ENCODE assay signal across 26 cellular contexts in the genomic region with DNA sequence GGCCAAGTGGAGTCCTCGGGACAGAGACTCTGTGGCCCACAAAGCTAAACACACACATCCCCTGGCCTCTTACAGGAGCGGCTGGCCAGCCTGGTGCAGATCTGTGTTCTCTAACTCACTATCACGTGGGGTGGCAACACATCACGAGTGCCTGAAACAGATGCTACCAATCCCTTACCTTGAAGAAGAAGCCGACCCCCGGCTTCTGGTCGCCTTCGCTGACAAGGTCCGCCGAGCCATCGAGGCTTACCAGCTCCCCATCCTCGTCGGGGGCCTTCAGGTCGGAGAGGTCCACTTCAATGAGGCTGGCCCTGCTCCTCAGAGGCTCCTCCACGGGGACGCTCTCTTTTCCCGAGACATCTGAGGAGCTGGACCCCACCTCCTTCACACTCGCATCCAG.
"Had no signal": no experiment of that assay in that cellular context is flagged by ENCODE, and none has a peak within 500 bp of the region (broad histone marks: within the 10 kb centered on the region; RNA-seq: fewer than 3 reads in every experiment).

No MANE protein-coding gene starts in this region.

- H3K27me3 Mint-ChIP-seq: memory B cell; naive B cell; stimulated activated naive B cell treated with anti-CD40 and anti-IgM and Interleukin-4, amounts not matched to agents 10 μg/mL and 1 μg/mL and 100 μg/mL, for 72 hours; stimulated activated naive CD8-positive, alpha-beta T cell treated with anti-CD3 and anti-CD28 coated beads, Interleukin-15, amount 100 ng/mL, for 72 hours had no signal

- H3K4me1 Mint-ChIP-seq: endodermal cell had no signal

- H3K27me3 ChIP-seq: colonic mucosa, foreskin keratinocyte, left lung, neutrophil, spleen had no signal

- H3K27ac ChIP-seq: colonic mucosa, foreskin keratinocyte, left lung, lower lobe of right lung, neutrophil, psoas muscle, spleen, thoracic aorta had no signal

- H3K4me3 ChIP-seq: colonic mucosa, left lung, lower lobe of right lung, psoas muscle, spleen, thoracic aorta had no signal

- H3K4me3 Mint-ChIP-seq: endodermal cell; memory B cell; naive B cell; nephron; stimulated activated naive B cell treated with anti-CD40 and anti-IgM and Interleukin-4, amounts not matched to agents 10 μg/mL and 1 μg/mL and 100 μg/mL, for 72 hours; stimulated activated naive CD8-positive, alpha-beta T cell treated with anti-CD3 and anti-CD28 coated beads, Interleukin-15, amount 100 ng/mL, for 72 hours had no signal

- H3K27ac Mint-ChIP-seq: endodermal cell; memory B cell; nephron; stimulated activated naive B cell treated with anti-CD40 and anti-IgM and Interleukin-4, amounts not matched to agents 10 μg/mL and 1 μg/mL and 100 μg/mL, for 72 hours had no signal

- H3K4me1 ChIP-seq: colonic mucosa, foreskin keratinocyte, left lung, lower lobe of right lung, psoas muscle, spleen had no signal

- H3K9me3 ChIP-seq: colonic mucosa, left lung, lower lobe of right lung, neutrophil, psoas muscle, spleen, thoracic aorta had no signal

- ATAC-seq: foreskin keratinocyte; left lung; lower lobe of right lung; psoas muscle; sciatic nerve; stimulated activated naive B cell treated with anti-CD40 and anti-IgM and Interleukin-4, amounts not matched to agents 10 μg/mL and 1 μg/mL and 100 μg/mL, for 72 hours; stimulated activated naive CD8-positive, alpha-beta T cell treated with anti-CD3 and anti-CD28 coated beads, Interleukin-15, amount 100 ng/mL, for 72 hours had no signal

- DNase-seq: cerebellar nuclear complex; colonic mucosa; effector CD4-positive, alpha-beta T cell; endodermal cell; erythroblast; foreskin keratinocyte; hippocampal formation; islet precursor cell; lower lobe of right lung; naive B cell; psoas muscle; retina; spleen; stimulated activated CD4-positive, alpha-beta T cell treated with anti-CD3 and anti-CD28 coated beads, Interleukin-15, amount 100 ng/mL, for 24 hours; stimulated activated CD4-positive, alpha-beta T cell treated with anti-CD3 and anti-CD28 coated beads, Interleukin-1b, Interleukin-23, amount 100 ng/mL, for 48 hours; stimulated activated CD4-positive, alpha-beta T cell treated with anti-CD3 and anti-CD28 coated beads, Interleukin-4, amount 100 ng/mL, for 4 hours; stimulated activated naive B cell treated with anti-CD40 and anti-IgM and Interleukin-4, amounts not matched to agents 10 μg/mL and 1 μg/mL and 100 μg/mL, for 72 hours; stimulated activated naive CD8-positive, alpha-beta T cell treated with anti-CD3 and anti-CD28 coated beads, Interleukin-15, amount 100 ng/mL, for 72 hours; substantia nigra; trophoblast cell had no signal

- H3K9me3 Mint-ChIP-seq: endodermal cell; memory B cell; naive B cell; nephron; stimulated activated naive B cell treated with anti-CD40 and anti-IgM and Interleukin-4, amounts not matched to agents 10 μg/mL and 1 μg/mL and 100 μg/mL, for 72 hours; stimulated activated naive CD8-positive, alpha-beta T cell treated with anti-CD3 and anti-CD28 coated beads, Interleukin-15, amount 100 ng/mL, for 72 hours had no signal
